4 cellular contexts compared by ENCODE assay signal in genomic region chr15:89834465-89835189, GRCh38. TPM values are rescaled to one million over a fixed set of nuclear protein-coding genes. Genes with fewer than 3 reads are reported as not detected.
"Had no signal": no experiment of that assay in that cellular context is flagged by ENCODE, and none has a peak within 500 bp of the region (broad histone marks: within the 10 kb centered on the region; RNA-seq: fewer than 3 reads in every experiment).

No MANE protein-coding gene starts in this region.

RNA-seq across cellular contexts. Expression of gene MESP2, which starts 58.5 kb away (rescaled TPM):
- total RNA-seq: activated CD4-positive, alpha-beta T cell treated with anti-CD3 and anti-CD28 coated beads, Interleukin-2, amount 10 ng/mL, durations not matched to agents 24 days and 14 days; activated CD8-positive, alpha-beta memory T cell treated with anti-CD3 and anti-CD28 coated beads, Interleukin-2, amount 10 ng/mL, durations not matched to agents 7 days and 5 days; aorta; T-cell had no signal
